In the genomic region with DNA sequence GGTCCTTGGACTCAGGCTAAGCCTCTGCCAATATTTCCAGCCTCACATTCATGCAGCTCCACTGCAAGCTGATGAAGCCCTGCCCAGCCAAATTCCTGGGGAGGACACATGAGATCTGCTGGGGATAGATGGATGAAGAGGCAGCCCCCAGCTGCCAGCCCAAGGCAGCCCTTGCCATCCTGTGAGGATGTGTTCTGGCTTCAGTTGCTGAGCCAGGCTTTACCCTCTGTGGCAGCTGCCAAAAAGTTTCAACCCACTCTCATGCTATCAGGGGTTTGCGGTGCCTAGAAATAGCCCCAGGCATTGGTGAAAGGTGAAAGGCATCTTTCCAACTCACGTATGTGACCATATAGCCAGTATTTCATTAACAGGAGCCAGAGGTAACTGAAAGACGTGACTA, we compare ENCODE assay signal across 20 cellular contexts. TPM values are rescaled to one million over a fixed set of nuclear protein-coding genes. Genes with fewer than 3 reads are reported as not detected.
"Had no signal": no experiment of that assay in that cellular context is flagged by ENCODE, and none has a peak within 500 bp of the region (broad histone marks: within the 10 kb centered on the region; RNA-seq: fewer than 3 reads in every experiment).

No MANE protein-coding gene starts in this region.

- ATAC-seq: HepG2, Panc1, PC-3, Right ventricle myocardium inferior had no signal

- DNase-seq: IMR-90, Karpas-422, KG1, MG63, NCI-H1092 treated with DMSO at 0.1 percent for 48 hours, NCI-H1436, NCI-H187, NCI-H2029, NCI-H2081 treated with DMSO at 0.1 percent for 48 hours, NCI-H226, NCI-H510A, NCI-H524 treated with DMSO at 0.1 percent for 48 hours, NCI-H774, PC-3, SHP77 treated with DMSO at 0.1 percent for 48 hours had no signal

RNA-seq across cellular contexts. Expression of gene C2CD4A, which starts 37.6 kb away (rescaled TPM):
- total RNA-seq: HT1080, IMR-90, Right ventricle myocardium inferior, SJSA1 had no signal
- polyA plus RNA-seq: HepG2, IMR-90 had no signal
